In the genomic region with DNA sequence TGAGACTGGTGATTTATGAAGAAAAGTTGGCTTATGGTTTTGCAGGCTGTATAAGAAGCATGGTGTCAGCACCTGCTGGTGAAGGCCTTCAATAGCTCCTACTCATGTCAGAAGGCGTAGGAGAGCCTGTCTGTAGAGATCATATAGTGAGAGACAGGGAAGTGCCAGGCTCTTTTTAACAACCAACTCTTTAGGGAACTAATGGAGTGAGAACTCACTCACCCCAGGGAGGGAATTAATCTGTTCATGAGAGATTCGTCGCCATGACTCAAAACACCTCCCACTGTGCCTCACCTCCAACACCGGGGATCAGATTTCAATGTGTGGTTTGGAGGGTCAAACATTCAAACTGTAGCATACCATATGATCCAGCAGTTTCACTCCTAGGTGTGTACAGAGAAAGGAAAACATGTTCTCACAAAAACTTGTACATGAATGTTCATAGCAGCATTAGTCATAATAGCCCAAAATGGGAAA, we compare ENCODE assay signal across 12 cellular contexts.
DNase-seq lines count a peak whose midpoint lies in the region; ATAC-seq, FAIRE-seq and TF ChIP-seq lines count a peak whose summit lies in the region.
"Had no signal": no experiment of that assay in that cellular context is flagged by ENCODE, and none has a peak within 500 bp of the region (broad histone marks: within the 10 kb centered on the region; RNA-seq: fewer than 3 reads in every experiment).

No MANE protein-coding gene starts in this region.

- H3K4me3 ChIP-seq in HepG2 (replicated peaks in 1 of 3; ENCODE audit: insufficient read depth in 1 of 3, low read depth in 2 of 3, low read length in 3 of 3) (no peak overlapping the region), right lobe of liver (no peak overlapping the region), PC-3 (ENCODE audit: low read length) (no peak overlapping the region), fibroblast of mammary gland (ENCODE audit: control insufficient read depth, low read depth, low read length) (no peak overlapping the region)
- H3K4me3 ChIP-seq: esophagus squamous epithelium had no signal

- FAIRE-seq in HepG2 (lab: Jason Lieb, UNC) = no peak
- FAIRE-seq: urothelium cell line had no signal

- H3K9me3 ChIP-seq in HepG2 (ENCODE audit: low read length) = no peaks in the 10 kb centered on the region
- no peaks in the 10 kb centered on the region for H3K9me3 ChIP-seq in right lobe of liver
- H3K9me3 ChIP-seq in PC-3 (ENCODE audit: low read length) = no peaks in the 10 kb centered on the region
- H3K9me3 ChIP-seq: esophagus squamous epithelium had no signal

- H3K36me3 ChIP-seq in HepG2 (replicated peaks in 1 of 2; ENCODE audit: control insufficient read depth in 1 of 2, insufficient read depth in 2 of 2, low read length in 2 of 2) (peaks cover 12 to 47% of the 10 kb centered on the region in 2 experiments), right lobe of liver (peaks cover 0 to 25% (median 2%) of the 10 kb centered on the region in 4 donors), PC-3 (ENCODE audit: low read depth, low read length) (peaks cover 57% of the 10 kb centered on the region)

- no peak for TF ChIP-seq EP300 in HepG2 (IDR thresholded peaks at IDR 0.05; ENCODE audit: low read depth in 2 of 2, low read length in 2 of 2)
- no peak for TF ChIP-seq EP300 in HepG2 (CRISPR knock-in tag; IDR thresholded peaks at IDR 0.05; ENCODE audit: borderline replicate concordance)

- no peak for TF ChIP-seq RAD21 in HepG2 (CRISPR knock-in tag; IDR thresholded peaks at IDR 0.05)

- H3K27ac ChIP-seq in HepG2 (ENCODE audit: extremely low read length, insufficient read depth, low read length) (no peak overlapping the region), right lobe of liver (no peak overlapping the region), PC-3 (ENCODE audit: low read length) (peak overlapping the region; percentile 61)
- H3K27ac ChIP-seq: esophagus squamous epithelium, VCaP had no signal

- H3K4me2 ChIP-seq in HepG2 (ENCODE audit: low read depth, low read length) = no peak overlapping the region
- H3K4me2 ChIP-seq in PC-3 (ENCODE audit: low read length) = peak overlapping the region; percentile 8; the same call in 1 of the 2 replicates

- intact Hi-C loops in HepG2 (cut with micrococcal nuclease; ENCODE audit: unreplicated experiment) (no loop called here), right lobe of liver (cut with DNase I) (no loop called here), PC-3 (cut with micrococcal nuclease) (loop anchor here (5.0 kb wide), 1 partner anchor 43 kb away; no protein-coding TSS in a partner anchor)

- H3K9me2 ChIP-seq in PC-3 (replicated peaks; ENCODE audit: low read length) = no peaks in the 10 kb centered on the region

- no peak overlapping the region for H3K9ac ChIP-seq in HepG2 (ENCODE audit: insufficient read depth, low read depth, low read length)
- no peak overlapping the region for H3K9ac ChIP-seq in PC-3 (ENCODE audit: low read length)

- CTCF ChIA-PET in HepG2 (lab: Yijun Ruan, JAX; ENCODE audit: low intra/inter-chr PET ratio, low total read pairs) = no interaction called here
- CTCF ChIA-PET in PC-3 (lab: Charles Lee) = no interaction called here

- H3K4me1 ChIP-seq in HepG2 (ENCODE audit: insufficient read depth, low read length) (no peaks in the 10 kb centered on the region), right lobe of liver (no peaks in the 10 kb centered on the region), PC-3 (ENCODE audit: insufficient read depth, low read length) (peaks cover 12% of the 10 kb centered on the region)
- H3K4me1 ChIP-seq: esophagus squamous epithelium had no signal

- no peaks in the 10 kb centered on the region for H3K27me3 ChIP-seq in HepG2 (ENCODE audit: control insufficient read depth in 1 of 2, insufficient read depth in 2 of 2, low read length in 2 of 2)
- H3K27me3 ChIP-seq in right lobe of liver = no peaks in the 10 kb centered on the region
- no peaks in the 10 kb centered on the region for H3K27me3 ChIP-seq in PC-3 (ENCODE audit: low read length)
- H3K27me3 ChIP-seq: esophagus squamous epithelium had no signal

- 96% methylated on average over 4 of the region's 4 CpGs for WGBS in HepG2 (ENCODE audit: low lambda C conversion rate)
- WGBS in right lobe of liver (ENCODE audit: insufficient coverage, low coverage, low lambda C conversion rate, missing lambda C conversion rate) = 83% methylated on average over 4 of the region's 4 CpGs

- TF ChIP-seq POLR2A in HepG2 (IDR thresholded peaks at IDR 0.05; ENCODE audit: insufficient read depth in 1 of 2, low read depth in 2 of 2, low read length in 2 of 2) (no peak), right lobe of liver (IDR thresholded peaks at IDR 0.05) (no peak)

- no peak for DNase-seq in HepG2 (ENCODE audit: low spot score)
- DNase-seq in right lobe of liver = no peak
- peak; percentile 90 for DNase-seq in PC-3
- DNase-seq in fibroblast of mammary gland (ENCODE audit: low read depth) = peak; percentile 69
- no peak for DNase-seq in activated gamma-delta T cell (lab: John Stamatoyannopoulos, UW)
- no peak for DNase-seq in HK-2 (ENCODE audit: unreplicated experiment)
- DNase-seq: esophagus squamous epithelium, Right ventricle myocardium superior had no signal

- H3F3A ChIP-seq in PC-3 (ENCODE audit: low read length, unreplicated experiment) = no peaks in the 10 kb centered on the region

- BruUV-seq in HepG2 (replicated peaks; lab: Mats Ljungman, UMichigan) (no TSS peak), PC-3 (replicated peaks; lab: Mats Ljungman, UMichigan) (no TSS peak)

- H3K79me2 ChIP-seq in HepG2 (ENCODE audit: insufficient read depth, low read length) (no peaks in the 10 kb centered on the region), PC-3 (ENCODE audit: low read length) (no peaks in the 10 kb centered on the region)

- no peak overlapping the region for H2AFZ ChIP-seq in HepG2 (ENCODE audit: low read length)
- no peak overlapping the region for H2AFZ ChIP-seq in PC-3 (ENCODE audit: low read length)

- in situ Hi-C loops in HepG2 (cut with HindIII; ENCODE audit: extremely low pct_ligation_motif_present, low pct_unique_long_range_greater_than_20kb) = no loop called here

- TF ChIP-seq CTCF in HepG2 (CRISPR knock-in tag; IDR thresholded peaks at IDR 0.05) (no peak), right lobe of liver (IDR thresholded peaks at IDR 0.05) (no peak), PC-3 (conservative IDR thresholded peaks at IDR 0.05; ENCODE audit: low read depth, low read length) (0 out of 2 replicates have a peak, but pooled peaks have one; percentile 31), fibroblast of mammary gland (conservative IDR thresholded peaks at IDR 0.05; ENCODE audit: control insufficient read depth, insufficient read depth, low read depth, low read length) (no peak)

- peak; percentile 45; the same call in 1 of the 3 replicates for ATAC-seq in HepG2
- no peak for ATAC-seq in right lobe of liver
- ATAC-seq in PC-3 = peak; percentile 90
- no peak for ATAC-seq in HG03565 (IDR thresholded peaks at IDR 0.05; ENCODE audit: unreplicated experiment)
- no peak for ATAC-seq in HG02852 (IDR thresholded peaks at IDR 0.05; ENCODE audit: unreplicated experiment)

- POLR2A ChIA-PET in HepG2 (lab: Yijun Ruan, JAX) = no interaction called here
- POLR2A ChIA-PET in PC-3 (lab: Charles Lee; ENCODE audit: unreplicated experiment) = interaction anchor here (0.6 kb wide), 1 partner anchor 236 kb away, joined by 3 read pairs; no protein-coding TSS in a partner anchor

- H4K20me1 ChIP-seq in HepG2 (ENCODE audit: insufficient read depth, low read length) (no peaks in the 10 kb centered on the region), PC-3 (ENCODE audit: low read length) (no peaks in the 10 kb centered on the region)

TF ChIP-seq in HepG2, 621 proteins besides CTCF, POLR2A, EP300 and RAD21:
- TF ChIP-seq, protein P1, sequence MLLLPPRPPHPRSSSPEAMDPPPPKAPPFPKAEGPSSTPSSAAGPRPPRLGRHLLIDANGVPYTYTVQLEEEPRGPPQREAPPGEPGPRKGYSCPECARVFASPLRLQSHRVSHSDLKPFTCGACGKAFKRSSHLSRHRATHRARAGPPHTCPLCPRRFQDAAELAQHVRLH (CRISPR knock-in tag; IDR thresholded peaks at IDR 0.05; ENCODE audit: borderline replicate concordance, low read depth) = no peak

Comparison
In these comparisons a context has a peak if more than half of its experiments do, and no peak if none do; other contexts are left out.
1. ATAC-seq: peak in HepG2 (single experiment) and PC-3 (single experiment); none in right lobe of liver (0 of 4), HG03565 (single experiment) and HG02852 (single experiment).
2. DNase-seq: peak in PC-3 (single experiment) and fibroblast of mammary gland (single experiment); none in HepG2 (single experiment), right lobe of liver (0 of 3), activated gamma-delta T cell (single experiment) and HK-2 (single experiment).